ENCODE assay signal across 1 cellular context in the genomic region with DNA sequence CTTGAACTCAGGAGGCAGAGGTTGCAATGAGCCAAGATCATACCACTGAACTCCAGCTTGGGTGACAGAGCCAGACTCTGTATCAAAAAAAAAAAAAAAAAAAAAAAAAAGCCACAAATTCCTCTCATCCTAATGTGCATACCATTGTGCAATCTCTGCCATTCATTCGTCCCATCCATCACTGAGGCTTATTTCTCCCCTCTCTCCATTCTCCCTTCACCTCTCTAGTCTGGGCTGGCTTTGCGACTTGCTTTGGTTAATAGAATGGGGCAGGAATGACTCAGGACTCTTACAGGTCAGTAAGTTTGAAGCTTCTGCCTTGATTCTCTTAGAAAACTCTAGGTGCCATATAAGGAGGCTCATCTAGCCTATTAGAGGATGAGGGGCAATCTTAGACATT.
A peak's percentile ranks its signal among the peaks of the same experiment; 100 is the strongest.
TF ChIP-seq lines count a peak whose summit lies in the region.

No MANE protein-coding gene starts in this region.

TF ChIP-seq in IMR-90, 13 proteins besides CTCF, POLR2A, EP300 and RAD21:
- TF ChIP-seq MAZ (IDR thresholded peaks at IDR 0.05; ENCODE audit: borderline replicate concordance, low read depth, low read length) = no peak
- peak; percentile 74; the same call in 1 of the 2 replicates for TF ChIP-seq CEBPB (IDR thresholded peaks at IDR 0.05; ENCODE audit: low read depth, low read length)
